Comparison of ENCODE assay signal across 7 cellular contexts in the genomic region with DNA sequence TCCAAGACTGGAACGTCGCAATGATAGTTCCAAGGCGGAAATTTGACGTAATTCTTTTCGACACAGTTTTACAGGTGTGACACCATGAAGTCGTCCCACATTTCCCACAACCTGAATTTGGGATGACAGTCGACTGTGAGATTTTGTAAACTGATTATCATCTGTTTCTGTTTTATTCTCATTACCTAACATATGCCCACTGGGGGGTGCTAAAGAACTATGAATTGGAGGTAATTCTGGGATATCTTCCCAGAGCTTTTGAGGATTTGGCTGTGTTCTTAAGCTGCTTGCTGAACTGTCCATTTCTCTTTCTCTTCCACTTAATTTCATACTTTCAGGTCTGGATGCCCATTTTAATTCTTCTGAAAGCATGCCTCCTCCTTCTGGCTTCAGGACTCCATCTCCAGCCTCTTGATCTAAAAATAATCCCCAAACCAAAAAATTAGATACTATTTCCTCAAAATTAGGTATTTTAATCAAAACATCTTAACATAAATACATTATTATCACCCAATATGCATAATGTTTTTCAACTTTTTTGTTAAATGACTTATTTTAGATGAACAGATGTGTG. TPM values are rescaled to one million over a fixed set of nuclear protein-coding genes. Genes with fewer than 3 reads are reported as not detected.
DNase-seq lines count a peak whose midpoint lies in the region; ATAC-seq, FAIRE-seq and TF ChIP-seq lines count a peak whose summit lies in the region.
"Not testable (repeated sequence)": the region's sequence is repeated elsewhere in the genome, so short reads cannot be mapped to it uniquely, and the experiment has no call there.

No MANE protein-coding gene starts in this region.

- FAIRE-seq in G401.6 (lab: Jason Lieb, UNC) (peak; percentile 97), pancreas (lab: Jason Lieb, UNC) (peak; percentile 94)

- H3K9me3 ChIP-seq in RWPE2 (ENCODE audit: severe bottlenecking); gastroesophageal sphincter; left lung; pancreas: not testable (repeated sequence)

- not testable (repeated sequence) for H3K36me3 ChIP-seq in KMS-11 (ENCODE audit: insufficient read depth); RWPE2 (ENCODE audit: low read depth); gastroesophageal sphincter; left lung; pancreas

- not testable (repeated sequence) for H3K4me3 ChIP-seq in KMS-11 (IDR thresholded peaks at IDR 0.05; ENCODE audit: insufficient read depth, low read depth, low read length); RWPE2 (ENCODE audit: severe bottlenecking); gastroesophageal sphincter; left lung; pancreas

- not testable (repeated sequence) for H3K27ac ChIP-seq in KMS-11; RWPE2 (ENCODE audit: poor library complexity, severe bottlenecking); gastroesophageal sphincter; left lung; pancreas

- H3K36me3 Mint-ChIP-seq in chondrocyte (ENCODE audit: low read depth), result not testable (repeated sequence)

- not testable (repeated sequence) for H3K4me2 ChIP-seq in KMS-11

- H3K27me3 ChIP-seq in KMS-11 (ENCODE audit: insufficient read depth, low read depth); RWPE2 (ENCODE audit: insufficient read depth, poor library complexity, severe bottlenecking); gastroesophageal sphincter; left lung; pancreas: not testable (repeated sequence)

- not testable (repeated sequence) for H2AFZ ChIP-seq in KMS-11 (ENCODE audit: low read depth)

- WGBS in gastroesophageal sphincter (ENCODE audit: low coverage in 1 of 2), 2 donors, result 51 to 60% methylated on average over 2 to 7 of the region's 7 CpGs
- WGBS in pancreas, 2 donors, result 51 to 71% methylated on average over 7 of the region's 7 CpGs

- H3K9ac ChIP-seq in KMS-11, result not testable (repeated sequence)

- TF ChIP-seq POLR2A in gastroesophageal sphincter (IDR thresholded peaks at IDR 0.05), result not testable (repeated sequence)

- H3K27ac Mint-ChIP-seq in chondrocyte (ENCODE audit: unreplicated experiment), result not testable (repeated sequence)

- H3K9me3 Mint-ChIP-seq in chondrocyte (ENCODE audit: low read depth), result not testable (repeated sequence)

- not testable (repeated sequence) for H3K79me2 ChIP-seq in KMS-11 (ENCODE audit: insufficient read depth, low read depth)

- intact Hi-C loops in left lung (cut with DNase I); pancreas (cut with DNase I): not testable (repeated sequence)

- H3K27me3 Mint-ChIP-seq in chondrocyte (ENCODE audit: low read depth), result not testable (repeated sequence)

- not testable (repeated sequence) for H3K4me3 Mint-ChIP-seq in chondrocyte (ENCODE audit: unreplicated experiment)

- ATAC-seq in RWPE2 (ENCODE audit: low read depth) (peak; percentile 50; the same call in 1 of the 3 replicates), gastroesophageal sphincter (peak; percentile 63), left lung (peak; percentile 84), pancreas (peak; percentile 43 to 88 (median 85))

- DNase-seq in RWPE2 (ENCODE audit: low spot score); chondrocyte (ENCODE audit: low spot score); left lung; pancreas: not testable (repeated sequence)

- TF ChIP-seq EP300 in gastroesophageal sphincter (IDR thresholded peaks at IDR 0.05), result not testable (repeated sequence)

- TF ChIP-seq CTCF in KMS-11 (conservative IDR thresholded peaks at IDR 0.05; ENCODE audit: low read depth, low read length), result peak; percentile 42
- TF ChIP-seq CTCF in RWPE2 (IDR thresholded peaks at IDR 0.05; ENCODE audit: poor library complexity, severe bottlenecking), result peak; percentile 16
- TF ChIP-seq CTCF in chondrocyte (IDR thresholded peaks at IDR 0.05), result peak; percentile 74
- peak in 1 of 4 experiments; percentile 25 for TF ChIP-seq CTCF in gastroesophageal sphincter (IDR thresholded peaks at IDR 0.05)
- not testable (repeated sequence) for TF ChIP-seq CTCF in left lung (IDR thresholded peaks at IDR 0.05); pancreas (IDR thresholded peaks at IDR 0.05)

- not testable (repeated sequence) for H4K20me1 ChIP-seq in KMS-11 (ENCODE audit: insufficient read depth)

- not testable (repeated sequence) for H3K4me1 Mint-ChIP-seq in chondrocyte (ENCODE audit: low read depth)

- not testable (repeated sequence) for H3K4me1 ChIP-seq in KMS-11 (ENCODE audit: low read depth, poor library complexity, severe bottlenecking); RWPE2 (ENCODE audit: insufficient read depth, poor library complexity, severe bottlenecking); gastroesophageal sphincter; left lung; pancreas

RNA-seq across cellular contexts. Expression of gene GKAP1, which starts 19.6 kb away (rescaled TPM):
- total RNA-seq in chondrocyte, result 1.7 to 2.6 TPM (median 1.9 TPM) in 3 replicates
- 10 to 100 TPM; 12.9 to 17.6 (median 15.1) TPM for total RNA-seq in gastroesophageal sphincter
- total RNA-seq in left lung, result 1 to 10 TPM; 4.4 to 5.5 TPM
- 1 to 10 TPM; 3.7 to 6.6 (median 5.8) TPM for total RNA-seq in pancreas
- 10 to 100 TPM; 10.7 to 13.2 TPM for polyA plus RNA-seq in pancreas
